ENCODE assay signal across 1 cellular context in genomic region chr9:136688274-136689107, GRCh38.
TF ChIP-seq lines count a peak whose summit lies in the region.

No MANE protein-coding gene starts in this region.

TF ChIP-seq in GM12878, 131 proteins besides CTCF, POLR2A, EP300 and RAD21 (continued from another document):
- TF ChIP-seq PKNOX1 (IDR thresholded peaks at IDR 0.05) (no peak), IRF4 (IDR thresholded peaks at IDR 0.05; ENCODE audit: low read depth, low read length) (peak; percentile 74; the same call in 1 of the 2 replicates), CBFB (IDR thresholded peaks at IDR 0.05; ENCODE audit: low read depth) (no peak), ZSCAN29 (IDR thresholded peaks at IDR 0.05) (no peak), PAX8 (IDR thresholded peaks at IDR 0.05) (no peak), IKZF2 (IDR thresholded peaks at IDR 0.05) (peak in 1 of 2 experiments; percentile 32; a peak in 2 of 4 replicates), ATF3 (IDR thresholded peaks at IDR 0.05; ENCODE audit: borderline replicate concordance, extremely low read depth, low read depth, low read length) (no peak), SP1 (IDR thresholded peaks at IDR 0.05; ENCODE audit: low read depth, low read length) (peak; percentile 20), CHD4 (IDR thresholded peaks at IDR 0.05) (no peak), SIX5 (IDR thresholded peaks at IDR 0.05; ENCODE audit: low read depth, low read length, severe bottlenecking) (no peak), MEF2A (IDR thresholded peaks at IDR 0.05; ENCODE audit: insufficient read depth, low read depth, low read length) (0 out of 2 replicates have a peak, but pooled peaks have one; percentile 18), ETV6 (conservative IDR thresholded peaks at IDR 0.05 in 1 of 2, IDR thresholded peaks at IDR 0.05 in 1 of 2; ENCODE audit: borderline replicate concordance in 1 of 2, low read depth in 1 of 2) (no peak), ZNF622 (IDR thresholded peaks at IDR 0.05) (no peak)
TF ChIP-seq in GM12878: peak in this region for 15.
